ENCODE assay signal across 14 cellular contexts in genomic region chr2:7191927-7192326, GRCh38.
DNase-seq lines count a peak whose midpoint lies in the region; ATAC-seq, FAIRE-seq and TF ChIP-seq lines count a peak whose summit lies in the region.
"Had no signal": no experiment of that assay in that cellular context is flagged by ENCODE, and none has a peak within 500 bp of the region (broad histone marks: within the 10 kb centered on the region; RNA-seq: fewer than 3 reads in every experiment).

No MANE protein-coding gene starts in this region.

- ATAC-seq in GM18858 (IDR thresholded peaks at IDR 0.05; ENCODE audit: unreplicated experiment) (no peak), HG02870 (IDR thresholded peaks at IDR 0.05; ENCODE audit: unreplicated experiment) (no peak), aorta (ENCODE audit: low FRiP score) (no peak), GM18498 (IDR thresholded peaks at IDR 0.05; ENCODE audit: unreplicated experiment) (no peak)
- ATAC-seq: natural killer cell had no signal

- peak overlapping the region; percentile 82 for H3K27ac Mint-ChIP-seq in neural progenitor cell
- H3K27ac Mint-ChIP-seq: H9; natural killer cell; stimulated activated naive CD8-positive, alpha-beta T cell treated with anti-CD3 and anti-CD28 coated beads, Interleukin-15, amount 100 ng/mL, for 72 hours had no signal

- no peak overlapping the region for H3K4me3 Mint-ChIP-seq in neural progenitor cell
- H3K4me3 Mint-ChIP-seq: H9; natural killer cell; stimulated activated naive CD8-positive, alpha-beta T cell treated with anti-CD3 and anti-CD28 coated beads, Interleukin-15, amount 100 ng/mL, for 72 hours had no signal

- H3K4me1 Mint-ChIP-seq in neural progenitor cell: peaks cover 12% of the 10 kb centered on the region
- H3K4me1 Mint-ChIP-seq: natural killer cell had no signal

- peaks cover 7% of the 10 kb centered on the region for H3K9me3 Mint-ChIP-seq in neural progenitor cell
- H3K9me3 Mint-ChIP-seq: H9; natural killer cell; stimulated activated naive CD8-positive, alpha-beta T cell treated with anti-CD3 and anti-CD28 coated beads, Interleukin-15, amount 100 ng/mL, for 72 hours had no signal

- no peak for TF ChIP-seq POLR2A in endothelial cell of umbilical vein (IDR thresholded peaks at IDR 0.05; ENCODE audit: low read depth, low read length)

- no peaks in the 10 kb centered on the region for H3K9me3 ChIP-seq in NT2/D1 (ENCODE audit: insufficient read depth, low read length)
- no peaks in the 10 kb centered on the region for H3K9me3 ChIP-seq in endothelial cell of umbilical vein (replicated peaks; ENCODE audit: control insufficient read depth, insufficient read depth, low read length)
- H3K9me3 ChIP-seq in neural progenitor cell (ENCODE audit: low read depth): no peaks in the 10 kb centered on the region
- no peaks in the 10 kb centered on the region for H3K9me3 ChIP-seq in aorta (ENCODE audit: control insufficient read depth, low read length)

- H2AFZ ChIP-seq in endothelial cell of umbilical vein (ENCODE audit: low read depth, low read length) (no peak overlapping the region), neural progenitor cell (replicated peaks) (no peak overlapping the region)

- intact Hi-C loops in endothelial cell of umbilical vein (cut with micrococcal nuclease) (no loop called here), aorta (cut with DNase I) (no loop called here)

- H3K36me3 ChIP-seq in NT2/D1 (ENCODE audit: insufficient read depth, insufficient read length, low read length) (no peaks in the 10 kb centered on the region), endothelial cell of umbilical vein (ENCODE audit: control insufficient read depth in 2 of 2, extremely low read depth in 1 of 2, insufficient read depth in 2 of 2, low read length in 2 of 2) (no peaks in the 10 kb centered on the region), neural progenitor cell (no peaks in the 10 kb centered on the region), aorta (ENCODE audit: control insufficient read depth in 1 of 2, insufficient read depth in 2 of 2, low read length in 1 of 2) (no peaks in the 10 kb centered on the region)

- dilution Hi-C loops in endothelial cell of umbilical vein (cut with MboI; ENCODE audit: extremely low pct_ligation_motif_present, low sequenced_read_pairs): no loop called here

- no peaks in the 10 kb centered on the region for H3K27me3 Mint-ChIP-seq in neural progenitor cell (ENCODE audit: insufficient read depth, low read depth)
- H3K27me3 Mint-ChIP-seq: stimulated activated naive CD8-positive, alpha-beta T cell treated with anti-CD3 and anti-CD28 coated beads, Interleukin-15, amount 100 ng/mL, for 72 hours had no signal

- H3K4me2 ChIP-seq in endothelial cell of umbilical vein (ENCODE audit: insufficient read depth, low read length) (no peak overlapping the region), neural progenitor cell (no peak overlapping the region)

- H3K4me3 ChIP-seq in NT2/D1 (ENCODE audit: insufficient read length, low read depth): no peak overlapping the region
- no peak overlapping the region for H3K4me3 ChIP-seq in endothelial cell of umbilical vein (replicated peaks in 1 of 3; ENCODE audit: insufficient read depth in 1 of 3, low read depth in 1 of 3, low read length in 3 of 3)
- H3K4me3 ChIP-seq in neural progenitor cell: no peak overlapping the region
- no peak overlapping the region for H3K4me3 ChIP-seq in aorta (ENCODE audit: low read length in 2 of 2)
- H3K4me3 ChIP-seq: coronary artery had no signal

- H3F3A ChIP-seq in neural progenitor cell (ENCODE audit: low read depth): no peaks in the 10 kb centered on the region

- H3K9ac ChIP-seq in NT2/D1 (ENCODE audit: insufficient read length, low read depth) (no peak overlapping the region), endothelial cell of umbilical vein (replicated peaks; ENCODE audit: extremely low read depth, insufficient read depth, low read length) (no peak overlapping the region), neural progenitor cell (no peak overlapping the region)

- FAIRE-seq in endothelial cell of umbilical vein (lab: Jason Lieb, UNC): no peak

- DNase-seq in GM03348 (ENCODE audit: low spot score) (peak; percentile 67), NT2/D1 (ENCODE audit: low read depth, low spot score) (peak; percentile 28), endothelial cell of umbilical vein (ENCODE audit: low read depth, low spot score) (peak; percentile 4), neural progenitor cell (ENCODE audit: low spot score) (no peak), aorta (no peak)
- DNase-seq: GF-D8; H9; natural killer cell; NCI-H1092 treated with DMSO at 0.1 percent for 48 hours; stimulated activated naive CD8-positive, alpha-beta T cell treated with anti-CD3 and anti-CD28 coated beads, Interleukin-15, amount 100 ng/mL, for 72 hours had no signal

- H3K4me1 ChIP-seq in NT2/D1 (ENCODE audit: insufficient read depth, insufficient read length) (peaks cover 3% of the 10 kb centered on the region), endothelial cell of umbilical vein (ENCODE audit: control insufficient read depth, extremely low read depth, insufficient read depth, low read length) (no peaks in the 10 kb centered on the region), neural progenitor cell (peaks cover 12% of the 10 kb centered on the region), aorta (ENCODE audit: control insufficient read depth in 1 of 2, insufficient read depth in 2 of 2, low read length in 2 of 2) (no peaks in the 10 kb centered on the region)

- peaks cover 2% of the 10 kb centered on the region for H3K36me3 Mint-ChIP-seq in neural progenitor cell
- H3K36me3 Mint-ChIP-seq: natural killer cell had no signal

- no peaks in the 10 kb centered on the region for H3K27me3 ChIP-seq in NT2/D1 (ENCODE audit: insufficient read depth, insufficient read length)
- no peaks in the 10 kb centered on the region for H3K27me3 ChIP-seq in endothelial cell of umbilical vein (ENCODE audit: control insufficient read depth in 2 of 2, insufficient read depth in 2 of 2, low read length in 2 of 2)
- H3K27me3 ChIP-seq in neural progenitor cell: peaks cover 80% of the 10 kb centered on the region
- no peaks in the 10 kb centered on the region for H3K27me3 ChIP-seq in aorta (ENCODE audit: control insufficient read depth in 1 of 2, insufficient read depth in 2 of 2, low read length in 1 of 2)

- no TSS peak for BruUV-seq in endothelial cell of umbilical vein (replicated peaks; lab: Mats Ljungman, UMichigan)

- TF ChIP-seq CTCF in endothelial cell of umbilical vein (IDR thresholded peaks at IDR 0.05; ENCODE audit: extremely low read depth in 1 of 2, insufficient read depth in 1 of 2, low read depth in 1 of 2, low read length in 2 of 2) (no peak), neural progenitor cell (IDR thresholded peaks at IDR 0.05) (no peak)

- no peaks in the 10 kb centered on the region for H4K20me1 ChIP-seq in endothelial cell of umbilical vein (replicated peaks; ENCODE audit: control insufficient read depth, extremely low read depth, insufficient read depth, low read length)
- H4K20me1 ChIP-seq in neural progenitor cell (ENCODE audit: low read depth): no peaks in the 10 kb centered on the region

- 29 to 31% methylated on average over 4 of the region's 4 CpGs for WGBS in aorta, 2 donors

- H3K27ac ChIP-seq in endothelial cell of umbilical vein (ENCODE audit: insufficient read depth, low read depth, low read length): no peak overlapping the region
- no peak overlapping the region for H3K27ac ChIP-seq in neural progenitor cell
- H3K27ac ChIP-seq in aorta (ENCODE audit: low read depth in 1 of 2, low read length in 2 of 2): no peak overlapping the region
- H3K27ac ChIP-seq: coronary artery had no signal

- H3K79me2 ChIP-seq in endothelial cell of umbilical vein (ENCODE audit: control insufficient read depth, insufficient read depth, low read length) (no peaks in the 10 kb centered on the region), neural progenitor cell (ENCODE audit: low read depth) (no peaks in the 10 kb centered on the region)

- H3K9me1 ChIP-seq in endothelial cell of umbilical vein (replicated peaks; ENCODE audit: control insufficient read depth, extremely low read depth, insufficient read depth, low read length): no peaks in the 10 kb centered on the region

- POLR2A ChIA-PET in endothelial cell of umbilical vein (lab: Charles Lee): no interaction called here

- CTCF ChIA-PET in endothelial cell of umbilical vein (lab: Charles Lee): no interaction called here

TF ChIP-seq in endothelial cell of umbilical vein, 7 proteins besides CTCF, POLR2A, EP300 and RAD21:
- no peak for TF ChIP-seq MAX (IDR thresholded peaks at IDR 0.05; ENCODE audit: insufficient read depth, insufficient read length)
- no peak for TF ChIP-seq GATA2 (IDR thresholded peaks at IDR 0.05; ENCODE audit: insufficient read depth, insufficient read length, low read depth, low read length)
- TF ChIP-seq FOS (IDR thresholded peaks at IDR 0.05; ENCODE audit: borderline replicate concordance, insufficient read depth, low read length): no peak

Comparison
In these comparisons a context has a peak if more than half of its experiments do, and no peak if none do; other contexts are left out.
1. DNase-seq: peak in GM03348 (single experiment), NT2/D1 (single experiment) and endothelial cell of umbilical vein (single experiment); none in neural progenitor cell (single experiment) and aorta (0 of 2).